In the genomic region with DNA sequence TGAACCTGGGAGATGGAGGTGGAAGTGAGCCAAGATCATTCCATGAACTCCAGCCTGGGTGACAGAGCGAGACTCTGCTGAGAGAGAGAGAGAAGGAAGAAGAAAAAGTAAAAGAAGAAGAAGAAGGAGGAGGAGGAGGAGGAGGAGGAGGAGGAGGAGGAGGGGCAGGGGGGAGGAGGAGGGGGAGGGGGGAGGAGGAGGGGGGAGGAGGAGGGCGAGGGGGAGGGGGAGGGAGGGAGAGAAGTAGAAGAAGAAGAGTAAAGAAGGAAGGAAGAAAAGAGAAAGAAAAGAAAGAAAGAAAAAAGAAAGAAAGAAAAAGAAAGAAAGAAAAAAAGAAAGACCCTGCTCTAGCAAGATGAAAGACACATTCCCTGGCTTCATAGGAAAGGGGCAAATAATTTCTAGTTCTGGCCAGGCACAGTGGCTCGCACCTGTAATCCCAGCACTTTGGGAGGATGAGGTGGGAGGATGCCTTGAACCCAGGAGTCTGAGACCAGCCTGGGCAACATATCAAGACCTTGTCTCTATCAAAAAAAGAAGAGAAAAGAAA, we compare ENCODE assay signal across 1 cellular context.
TF ChIP-seq lines count a peak whose summit lies in the region.

No MANE protein-coding gene starts in this region.

TF ChIP-seq in GM12878, 131 proteins besides CTCF, POLR2A, EP300 and RAD21:
- no peak for TF ChIP-seq SP1 (IDR thresholded peaks at IDR 0.05; ENCODE audit: low read depth, low read length)
- TF ChIP-seq NR2C1 (IDR thresholded peaks at IDR 0.05), result no peak
- TF ChIP-seq, protein P1, sequence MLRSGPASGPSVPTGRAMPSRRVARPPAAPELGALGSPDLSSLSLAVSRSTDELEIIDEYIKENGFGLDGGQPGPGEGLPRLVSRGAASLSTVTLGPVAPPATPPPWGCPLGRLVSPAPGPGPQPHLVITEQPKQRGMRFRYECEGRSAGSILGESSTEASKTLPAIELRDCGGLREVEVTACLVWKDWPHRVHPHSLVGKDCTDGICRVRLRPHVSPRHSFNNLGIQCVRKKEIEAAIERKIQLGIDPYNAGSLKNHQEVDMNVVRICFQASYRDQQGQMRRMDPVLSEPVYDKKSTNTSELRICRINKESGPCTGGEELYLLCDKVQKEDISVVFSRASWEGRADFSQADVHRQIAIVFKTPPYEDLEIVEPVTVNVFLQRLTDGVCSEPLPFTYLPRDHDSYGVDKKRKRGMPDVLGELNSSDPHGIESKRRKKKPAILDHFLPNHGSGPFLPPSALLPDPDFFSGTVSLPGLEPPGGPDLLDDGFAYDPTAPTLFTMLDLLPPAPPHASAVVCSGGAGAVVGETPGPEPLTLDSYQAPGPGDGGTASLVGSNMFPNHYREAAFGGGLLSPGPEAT (IDR thresholded peaks at IDR 0.05; ENCODE audit: low read depth), result no peak
- TF ChIP-seq, protein P2, sequence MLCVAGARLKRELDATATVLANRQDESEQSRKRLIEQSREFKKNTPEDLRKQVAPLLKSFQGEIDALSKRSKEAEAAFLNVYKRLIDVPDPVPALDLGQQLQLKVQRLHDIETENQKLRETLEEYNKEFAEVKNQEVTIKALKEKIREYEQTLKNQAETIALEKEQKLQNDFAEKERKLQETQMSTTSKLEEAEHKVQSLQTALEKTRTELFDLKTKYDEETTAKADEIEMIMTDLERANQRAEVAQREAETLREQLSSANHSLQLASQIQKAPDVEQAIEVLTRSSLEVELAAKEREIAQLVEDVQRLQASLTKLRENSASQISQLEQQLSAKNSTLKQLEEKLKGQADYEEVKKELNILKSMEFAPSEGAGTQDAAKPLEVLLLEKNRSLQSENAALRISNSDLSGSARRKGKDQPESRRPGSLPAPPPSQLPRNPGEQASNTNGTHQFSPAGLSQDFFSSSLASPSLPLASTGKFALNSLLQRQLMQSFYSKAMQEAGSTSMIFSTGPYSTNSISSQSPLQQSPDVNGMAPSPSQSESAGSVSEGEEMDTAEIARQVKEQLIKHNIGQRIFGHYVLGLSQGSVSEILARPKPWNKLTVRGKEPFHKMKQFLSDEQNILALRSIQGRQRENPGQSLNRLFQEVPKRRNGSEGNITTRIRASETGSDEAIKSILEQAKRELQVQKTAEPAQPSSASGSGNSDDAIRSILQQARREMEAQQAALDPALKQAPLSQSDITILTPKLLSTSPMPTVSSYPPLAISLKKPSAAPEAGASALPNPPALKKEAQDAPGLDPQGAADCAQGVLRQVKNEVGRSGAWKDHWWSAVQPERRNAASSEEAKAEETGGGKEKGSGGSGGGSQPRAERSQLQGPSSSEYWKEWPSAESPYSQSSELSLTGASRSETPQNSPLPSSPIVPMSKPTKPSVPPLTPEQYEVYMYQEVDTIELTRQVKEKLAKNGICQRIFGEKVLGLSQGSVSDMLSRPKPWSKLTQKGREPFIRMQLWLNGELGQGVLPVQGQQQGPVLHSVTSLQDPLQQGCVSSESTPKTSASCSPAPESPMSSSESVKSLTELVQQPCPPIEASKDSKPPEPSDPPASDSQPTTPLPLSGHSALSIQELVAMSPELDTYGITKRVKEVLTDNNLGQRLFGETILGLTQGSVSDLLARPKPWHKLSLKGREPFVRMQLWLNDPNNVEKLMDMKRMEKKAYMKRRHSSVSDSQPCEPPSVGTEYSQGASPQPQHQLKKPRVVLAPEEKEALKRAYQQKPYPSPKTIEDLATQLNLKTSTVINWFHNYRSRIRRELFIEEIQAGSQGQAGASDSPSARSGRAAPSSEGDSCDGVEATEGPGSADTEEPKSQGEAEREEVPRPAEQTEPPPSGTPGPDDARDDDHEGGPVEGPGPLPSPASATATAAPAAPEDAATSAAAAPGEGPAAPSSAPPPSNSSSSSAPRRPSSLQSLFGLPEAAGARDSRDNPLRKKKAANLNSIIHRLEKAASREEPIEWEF (IDR thresholded peaks at IDR 0.05; ENCODE audit: insufficient replicate concordance, low read depth, low read length), result no peak
- no peak for TF ChIP-seq TBL1XR1 (IDR thresholded peaks at IDR 0.05; ENCODE audit: low read depth, low read length)
